In the genomic region with DNA sequence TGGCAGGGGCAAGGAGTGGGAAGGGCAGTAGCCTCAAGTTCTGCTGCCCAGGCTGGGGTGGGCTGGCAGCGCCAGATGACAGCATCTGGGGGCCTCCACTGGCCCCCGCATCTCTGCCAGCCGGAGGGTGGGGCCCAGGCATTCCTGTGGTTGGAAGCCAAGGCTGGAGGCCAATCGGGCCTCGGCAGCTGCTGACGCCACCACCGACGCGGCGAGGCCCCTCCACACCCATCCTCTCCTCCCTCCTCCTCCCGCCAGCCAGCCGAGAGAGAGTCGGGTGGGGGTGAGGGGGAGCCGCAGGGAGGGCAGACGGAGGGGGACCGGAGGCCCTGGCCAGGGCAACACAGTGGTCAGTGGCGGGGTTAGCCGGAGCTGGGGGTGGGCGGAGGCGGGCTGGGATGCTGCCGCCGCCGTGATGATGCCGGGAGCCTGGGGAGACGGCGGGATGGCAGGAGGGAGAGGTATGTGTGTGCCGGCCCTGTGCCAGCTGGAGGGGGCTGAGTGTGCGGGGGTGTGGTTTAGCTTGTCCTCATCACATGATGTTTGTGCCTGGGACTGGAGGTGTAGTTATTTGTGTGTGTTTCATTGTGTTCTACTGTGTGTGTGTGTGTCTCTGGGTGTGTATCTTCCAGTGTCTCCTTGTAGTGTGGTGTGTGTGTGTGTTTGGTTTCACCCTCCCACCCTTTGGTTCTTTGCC, we compare ENCODE assay signal across 8 cellular contexts. TPM values are rescaled to one million over a fixed set of nuclear protein-coding genes. Genes with fewer than 3 reads are reported as not detected.
A peak's percentile ranks its signal among the peaks of the same experiment; 100 is the strongest.
DNase-seq lines count a peak whose midpoint lies in the region; ATAC-seq, FAIRE-seq and TF ChIP-seq lines count a peak whose summit lies in the region.

No MANE protein-coding gene starts in this region.

- no peak for ATAC-seq in HG03457 (IDR thresholded peaks at IDR 0.05; ENCODE audit: unreplicated experiment)

- H3K27me3 ChIP-seq in ACC112 (ENCODE audit: insufficient read depth, low read length) = no peaks in the 10 kb centered on the region
- H3K27me3 ChIP-seq in HUES64 (ENCODE audit: insufficient read depth, low read length) = no peaks in the 10 kb centered on the region
- H3K27me3 ChIP-seq in bronchial epithelial cell (ENCODE audit: control insufficient read depth, insufficient read depth, low read length) = no peaks in the 10 kb centered on the region
- H3K27me3 ChIP-seq in stomach smooth muscle (ENCODE audit: control insufficient read depth in 1 of 2, insufficient read depth in 2 of 2, low read length in 2 of 2) = no peaks in the 10 kb centered on the region

- H3K4me3 ChIP-seq in ACC112 (ENCODE audit: low read depth, low read length) = peak overlapping the region; percentile 73
- H3K4me3 ChIP-seq in HUES64 (ENCODE audit: low read length) = no peak overlapping the region
- H3K4me3 ChIP-seq in bronchial epithelial cell (ENCODE audit: low read depth, low read length) = peak overlapping the region; percentile 55
- H3K4me3 ChIP-seq in stomach smooth muscle (ENCODE audit: low read length in 2 of 2) = peak overlapping the region; percentile 69 to 82

- H2AFZ ChIP-seq in ACC112 (ENCODE audit: low read length, unreplicated experiment) = no peak overlapping the region

- TF ChIP-seq CTCF in bronchial epithelial cell (IDR thresholded peaks at IDR 0.05; ENCODE audit: insufficient read depth, low read length, severe bottlenecking) = no peak

- WGBS in HUES64 = 79% methylated on average over 21 of the region's 28 CpGs

- peaks cover 36% of the 10 kb centered on the region for H3K79me2 ChIP-seq in ACC112 (ENCODE audit: control insufficient read depth, insufficient read depth, low read length, unreplicated experiment)

- DNase-seq in bronchial epithelial cell (ENCODE audit: low read depth) (peak; percentile 78), kidney tubule cell (ENCODE audit: low spot score) (peak; percentile 67), NCI-H2029 treated with DMSO at 0.1 percent for 48 hours (lab: John Stamatoyannopoulos, UW) (no peak)
- DNase-seq in activated CD8-positive, alpha-beta memory T cell treated with anti-CD3 and anti-CD28 coated beads for 24 hours = no peak

- H3K9me3 ChIP-seq in HUES64 (ENCODE audit: insufficient read depth, low read depth, low read length) (no peaks in the 10 kb centered on the region), stomach smooth muscle (ENCODE audit: control insufficient read depth in 2 of 2, low read length in 2 of 2) (no peaks in the 10 kb centered on the region)

- H3K9ac ChIP-seq in HUES64 (ENCODE audit: low read depth, low read length) = no peak overlapping the region
- H3K9ac ChIP-seq in stomach smooth muscle (ENCODE audit: low read length in 2 of 2) = peak overlapping the region; percentile 87 to 90

- H3K27ac ChIP-seq in ACC112 (ENCODE audit: low read depth, low read length) (peak overlapping the region; percentile 98), HUES64 (ENCODE audit: low read depth, low read length) (peak overlapping the region; percentile 23; the same call in 1 of the 2 replicates), stomach smooth muscle (ENCODE audit: low read length) (peak overlapping the region; percentile 97)

- no peak for FAIRE-seq in bronchial epithelial cell (lab: Jason Lieb, UNC)

- H3K36me3 ChIP-seq in ACC112 (ENCODE audit: insufficient read depth, low read length) (peaks cover 20% of the 10 kb centered on the region; the same call in 1 of the 2 replicates), HUES64 (ENCODE audit: insufficient read depth, low read length) (peaks cover 59% of the 10 kb centered on the region), bronchial epithelial cell (ENCODE audit: control insufficient read depth, insufficient read depth, low read length) (peaks cover 44% of the 10 kb centered on the region), stomach smooth muscle (ENCODE audit: control insufficient read depth in 2 of 2, insufficient read depth in 2 of 2, low read length in 2 of 2) (peaks cover 16 to 19% of the 10 kb centered on the region in 2 donors)

- H3K4me1 ChIP-seq in ACC112 (ENCODE audit: control insufficient read depth, insufficient read depth, low read length, unreplicated experiment) (peaks cover 44% of the 10 kb centered on the region), HUES64 (ENCODE audit: insufficient read depth, low read length) (no peaks in the 10 kb centered on the region), stomach smooth muscle (ENCODE audit: control insufficient read depth, insufficient read depth, low read length) (peaks cover 66% of the 10 kb centered on the region)

RNA-seq across cellular contexts. Expression of gene ARHGAP23, which starts 36.6 kb away (rescaled TPM):
- 39.3 TPM for polyA plus RNA-seq in HUES64 (2013, experiment 1 of 2)
- polyA plus RNA-seq in HUES64 (2013, experiment 2 of 2) = 29.3 TPM
- total RNA-seq in bronchial epithelial cell = 15.8 and 18.1 TPM in 2 replicates

Comparison
In these comparisons a context has a peak if more than half of its experiments do, and no peak if none do; other contexts are left out.
1. H3K27ac ChIP-seq: peak in every context shown above with its lines; median percentile 98 in ACC112; 97 in stomach smooth muscle; 23 in HUES64.
2. DNase-seq: peak in bronchial epithelial cell (single experiment) and kidney tubule cell (single experiment); none in activated CD8-positive, alpha-beta memory T cell treated with anti-CD3 and anti-CD28 coated beads for 24 hours (single experiment) and NCI-H2029 treated with DMSO at 0.1 percent for 48 hours (single experiment).